In the genomic region with DNA sequence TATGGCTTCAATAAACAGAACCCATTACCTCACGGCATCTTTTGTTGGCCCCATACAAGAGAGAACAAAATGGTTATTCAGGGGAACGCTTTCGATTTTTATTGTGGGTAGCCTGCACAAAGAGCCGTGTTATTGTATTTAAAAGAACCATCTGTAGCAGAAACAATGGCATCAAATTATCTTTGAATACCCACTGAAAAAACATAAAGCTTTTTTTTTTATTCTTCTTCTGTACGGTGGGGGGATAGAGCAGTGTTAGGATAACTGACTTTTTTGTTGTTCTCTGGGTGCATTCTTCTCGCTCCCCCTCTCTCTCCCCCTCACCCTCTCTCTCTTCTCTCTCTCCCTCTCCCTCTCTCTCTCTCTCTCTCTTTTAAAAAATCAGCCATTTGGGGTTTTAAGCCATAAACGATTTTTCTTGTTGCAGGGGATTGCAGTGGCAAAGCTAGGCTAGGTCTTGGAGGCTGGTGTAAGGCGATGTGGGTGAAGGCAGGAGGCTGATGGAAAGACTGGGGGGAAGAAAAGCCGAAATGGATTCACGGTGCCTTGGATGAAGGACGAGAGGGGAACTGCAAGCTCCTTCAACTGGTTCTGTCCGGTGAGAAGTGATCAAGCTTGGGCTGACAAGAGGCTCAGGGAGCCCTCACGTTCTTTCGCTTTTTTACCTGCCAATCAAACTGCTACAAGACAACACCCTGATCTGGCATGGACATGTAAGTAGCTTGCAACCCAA, we compare ENCODE assay signal across 1 cellular context.
A peak's percentile ranks its signal among the peaks of the same experiment; 100 is the strongest.
TF ChIP-seq lines count a peak whose summit lies in the region.

No MANE protein-coding gene starts in this region.

TF ChIP-seq in H1, 55 proteins besides CTCF, POLR2A, EP300 and RAD21:
- TF ChIP-seq RXRA (IDR thresholded peaks at IDR 0.05; ENCODE audit: insufficient read depth, low read depth, low read length): no peak
- TF ChIP-seq TBP (IDR thresholded peaks at IDR 0.05; ENCODE audit: low read depth, low read length): peak; percentile 90
- peak; percentile 83 for TF ChIP-seq SP1 (IDR thresholded peaks at IDR 0.05; ENCODE audit: low read depth, low read length)
- TF ChIP-seq CREB1 (IDR thresholded peaks at IDR 0.05): no peak
- no peak for TF ChIP-seq FOSL1 (IDR thresholded peaks at IDR 0.05; ENCODE audit: insufficient read depth, low read depth, low read length)
- TF ChIP-seq, protein P1, sequence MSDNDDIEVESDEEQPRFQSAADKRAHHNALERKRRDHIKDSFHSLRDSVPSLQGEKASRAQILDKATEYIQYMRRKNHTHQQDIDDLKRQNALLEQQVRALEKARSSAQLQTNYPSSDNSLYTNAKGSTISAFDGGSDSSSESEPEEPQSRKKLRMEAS (IDR thresholded peaks at IDR 0.05): peak; percentile 24; the same call in 1 of the 2 replicates
